In the genomic region with DNA sequence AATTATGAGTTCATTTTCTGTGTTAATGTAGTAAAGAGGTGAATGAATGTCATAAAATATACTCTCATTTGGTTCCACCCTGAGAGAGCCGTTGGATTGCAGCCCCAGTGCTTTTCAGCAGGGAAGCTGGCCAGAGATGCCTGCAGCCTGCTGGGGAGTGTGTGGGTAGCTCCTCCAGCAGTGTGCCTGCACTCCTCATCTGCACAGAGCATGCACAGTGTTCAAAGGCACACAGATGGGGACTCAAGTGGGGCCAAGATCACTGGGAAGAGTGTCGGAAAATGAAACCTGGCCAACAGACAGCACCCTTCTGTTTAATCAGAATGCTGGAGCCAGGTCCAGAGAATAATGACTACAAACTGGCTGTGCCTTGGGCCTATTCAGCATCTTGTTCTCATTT, we compare ENCODE assay signal across 1 cellular context.
TF ChIP-seq lines count a peak whose summit lies in the region.

No MANE protein-coding gene starts in this region.

TF ChIP-seq in GM23338, 12 proteins besides CTCF, POLR2A, EP300 and RAD21 (continued from another document):
- TF ChIP-seq, protein P1, sequence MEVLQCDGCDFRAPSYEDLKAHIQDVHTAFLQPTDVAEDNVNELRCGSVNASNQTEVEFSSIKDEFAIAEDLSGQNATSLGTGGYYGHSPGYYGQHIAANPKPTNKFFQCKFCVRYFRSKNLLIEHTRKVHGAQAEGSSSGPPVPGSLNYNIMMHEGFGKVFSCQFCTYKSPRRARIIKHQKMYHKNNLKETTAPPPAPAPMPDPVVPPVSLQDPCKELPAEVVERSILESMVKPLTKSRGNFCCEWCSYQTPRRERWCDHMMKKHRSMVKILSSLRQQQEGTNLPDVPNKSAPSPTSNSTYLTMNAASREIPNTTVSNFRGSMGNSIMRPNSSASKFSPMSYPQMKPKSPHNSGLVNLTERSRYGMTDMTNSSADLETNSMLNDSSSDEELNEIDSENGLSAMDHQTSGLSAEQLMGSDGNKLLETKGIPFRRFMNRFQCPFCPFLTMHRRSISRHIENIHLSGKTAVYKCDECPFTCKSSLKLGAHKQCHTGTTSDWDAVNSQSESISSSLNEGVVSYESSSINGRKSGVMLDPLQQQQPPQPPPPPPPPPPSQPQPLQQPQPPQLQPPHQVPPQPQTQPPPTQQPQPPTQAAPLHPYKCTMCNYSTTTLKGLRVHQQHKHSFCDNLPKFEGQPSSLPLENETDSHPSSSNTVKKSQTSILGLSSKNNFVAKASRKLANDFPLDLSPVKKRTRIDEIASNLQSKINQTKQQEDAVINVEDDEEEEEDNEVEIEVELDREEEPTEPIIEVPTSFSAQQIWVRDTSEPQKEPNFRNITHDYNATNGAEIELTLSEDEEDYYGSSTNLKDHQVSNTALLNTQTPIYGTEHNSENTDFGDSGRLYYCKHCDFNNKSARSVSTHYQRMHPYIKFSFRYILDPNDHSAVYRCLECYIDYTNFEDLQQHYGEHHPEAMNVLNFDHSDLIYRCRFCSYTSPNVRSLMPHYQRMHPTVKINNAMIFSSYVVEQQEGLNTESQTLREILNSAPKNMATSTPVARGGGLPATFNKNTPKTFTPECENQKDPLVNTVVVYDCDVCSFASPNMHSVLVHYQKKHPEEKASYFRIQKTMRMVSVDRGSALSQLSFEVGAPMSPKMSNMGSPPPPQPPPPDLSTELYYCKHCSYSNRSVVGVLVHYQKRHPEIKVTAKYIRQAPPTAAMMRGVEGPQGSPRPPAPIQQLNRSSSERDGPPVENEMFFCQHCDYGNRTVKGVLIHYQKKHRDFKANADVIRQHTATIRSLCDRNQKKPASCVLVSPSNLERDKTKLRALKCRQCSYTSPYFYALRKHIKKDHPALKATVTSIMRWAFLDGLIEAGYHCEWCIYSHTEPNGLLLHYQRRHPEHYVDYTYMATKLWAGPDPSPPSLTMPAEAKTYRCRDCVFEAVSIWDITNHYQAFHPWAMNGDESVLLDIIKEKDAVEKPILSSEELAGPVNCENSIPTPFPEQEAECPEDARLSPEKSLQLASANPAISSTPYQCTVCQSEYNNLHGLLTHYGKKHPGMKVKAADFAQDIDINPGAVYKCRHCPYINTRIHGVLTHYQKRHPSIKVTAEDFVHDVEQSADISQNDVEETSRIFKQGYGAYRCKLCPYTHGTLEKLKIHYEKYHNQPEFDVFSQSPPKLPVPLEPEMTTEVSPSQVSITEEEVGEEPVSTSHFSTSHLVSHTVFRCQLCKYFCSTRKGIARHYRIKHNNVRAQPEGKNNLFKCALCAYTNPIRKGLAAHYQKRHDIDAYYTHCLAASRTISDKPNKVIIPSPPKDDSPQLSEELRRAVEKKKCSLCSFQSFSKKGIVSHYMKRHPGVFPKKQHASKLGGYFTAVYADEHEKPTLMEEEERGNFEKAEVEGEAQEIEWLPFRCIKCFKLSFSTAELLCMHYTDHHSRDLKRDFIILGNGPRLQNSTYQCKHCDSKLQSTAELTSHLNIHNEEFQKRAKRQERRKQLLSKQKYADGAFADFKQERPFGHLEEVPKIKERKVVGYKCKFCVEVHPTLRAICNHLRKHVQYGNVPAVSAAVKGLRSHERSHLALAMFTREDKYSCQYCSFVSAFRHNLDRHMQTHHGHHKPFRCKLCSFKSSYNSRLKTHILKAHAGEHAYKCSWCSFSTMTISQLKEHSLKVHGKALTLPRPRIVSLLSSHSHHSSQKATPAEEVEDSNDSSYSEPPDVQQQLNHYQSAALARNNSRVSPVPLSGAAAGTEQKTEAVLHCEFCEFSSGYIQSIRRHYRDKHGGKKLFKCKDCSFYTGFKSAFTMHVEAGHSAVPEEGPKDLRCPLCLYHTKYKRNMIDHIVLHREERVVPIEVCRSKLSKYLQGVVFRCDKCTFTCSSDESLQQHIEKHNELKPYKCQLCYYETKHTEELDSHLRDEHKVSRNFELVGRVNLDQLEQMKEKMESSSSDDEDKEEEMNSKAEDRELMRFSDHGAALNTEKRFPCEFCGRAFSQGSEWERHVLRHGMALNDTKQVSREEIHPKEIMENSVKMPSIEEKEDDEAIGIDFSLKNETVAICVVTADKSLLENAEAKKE (CRISPR knock-in tag; IDR thresholded peaks at IDR 0.05), result no peak
